ENCODE assay signal across 21 cellular contexts in genomic region chr3:171506743-171507319, GRCh38.
"Had no signal": no experiment of that assay in that cellular context is flagged by ENCODE, and none has a peak within 500 bp of the region (broad histone marks: within the 10 kb centered on the region; RNA-seq: fewer than 3 reads in every experiment).

No MANE protein-coding gene starts in this region.

- H3K4me1 Mint-ChIP-seq: activated naive CD4-positive, alpha-beta T cell treated with anti-CD3 and anti-CD28 coated beads, Interleukin-2, amount 10 ng/mL, durations not matched to agents 7 days and 5 days; immature natural killer cell; naive B cell; neural crest cell; stimulated activated naive CD8-positive, alpha-beta T cell treated with anti-CD3 and anti-CD28 coated beads, Interleukin-15, amount 100 ng/mL, for 72 hours had no signal

- H3K9me3 ChIP-seq: ascending aorta, gastroesophageal sphincter, mucosa of descending colon, right atrium auricular region had no signal

- H3K4me1 ChIP-seq: ascending aorta, gastroesophageal sphincter, right atrium auricular region had no signal

- DNase-seq: activated CD4-positive, alpha-beta T cell treated with anti-CD3 and anti-CD28 coated beads for 48 hours; activated CD4-positive, CD25-positive, alpha-beta regulatory T cell; activated CD8-positive, alpha-beta T cell treated with anti-CD3 and anti-CD28 coated beads, Interleukin-2, amount 10 ng/mL, durations not matched to agents 7 days and 5 days; activated naive CD4-positive, alpha-beta T cell treated with anti-CD3 and anti-CD28 coated beads, Interleukin-2, amount 10 ng/mL, durations not matched to agents 7 days and 5 days; activated naive CD8-positive, alpha-beta T cell treated with anti-CD3 and anti-CD28 coated beads, Interleukin-2, amount 50 U/mL, for 24 hours; activated T-cell treated with anti-CD3 and anti-CD28 coated beads, Interleukin-2, amount 50 U/mL, for 4 hours; dermis blood vessel endothelial cell; effector memory CD4-positive, alpha-beta T cell; immature natural killer cell; mesenchymal stem cell; mucosa of descending colon; naive B cell; stimulated activated naive CD8-positive, alpha-beta T cell treated with anti-CD3 and anti-CD28 coated beads, Interleukin-15, amount 100 ng/mL, for 72 hours; T1000; trophoblast cell had no signal

- H3K27ac ChIP-seq: ascending aorta, gastroesophageal sphincter, right atrium auricular region, skin epidermis had no signal

- H3K27me3 ChIP-seq: ascending aorta, gastroesophageal sphincter, right atrium auricular region had no signal

- H3K36me3 Mint-ChIP-seq: immature natural killer cell, naive B cell had no signal

- H3K27ac Mint-ChIP-seq: activated CD8-positive, alpha-beta T cell treated with anti-CD3 and anti-CD28 coated beads, Interleukin-2, amount 10 ng/mL, durations not matched to agents 7 days and 5 days; activated naive CD4-positive, alpha-beta T cell treated with anti-CD3 and anti-CD28 coated beads, Interleukin-2, amount 10 ng/mL, durations not matched to agents 7 days and 5 days; activated naive CD8-positive, alpha-beta T cell treated with anti-CD3 and anti-CD28 coated beads, Interleukin-2, amount 50 U/mL, for 24 hours; immature natural killer cell; naive B cell; progenitor cell of endocrine pancreas; stimulated activated naive CD8-positive, alpha-beta T cell treated with anti-CD3 and anti-CD28 coated beads, Interleukin-15, amount 100 ng/mL, for 72 hours had no signal

- H3K4me3 Mint-ChIP-seq: activated CD8-positive, alpha-beta T cell treated with anti-CD3 and anti-CD28 coated beads, Interleukin-2, amount 10 ng/mL, durations not matched to agents 7 days and 5 days; activated naive CD4-positive, alpha-beta T cell treated with anti-CD3 and anti-CD28 coated beads, Interleukin-2, amount 10 ng/mL, durations not matched to agents 7 days and 5 days; activated naive CD8-positive, alpha-beta T cell treated with anti-CD3 and anti-CD28 coated beads, Interleukin-2, amount 50 U/mL, for 24 hours; activated T-cell treated with anti-CD3 and anti-CD28 coated beads, Interleukin-2, amount 50 U/mL, for 4 hours; immature natural killer cell; naive B cell; neural crest cell; stimulated activated naive CD8-positive, alpha-beta T cell treated with anti-CD3 and anti-CD28 coated beads, Interleukin-15, amount 100 ng/mL, for 72 hours had no signal

- ATAC-seq: activated CD8-positive, alpha-beta T cell treated with anti-CD3 and anti-CD28 coated beads, Interleukin-2, amount 10 ng/mL, durations not matched to agents 7 days and 5 days; activated naive CD8-positive, alpha-beta T cell treated with anti-CD3 and anti-CD28 coated beads, Interleukin-2, amount 50 U/mL, for 24 hours; activated T-cell treated with anti-CD3 and anti-CD28 coated beads, Interleukin-2, amount 50 U/mL, for 4 hours; gastroesophageal sphincter; mucosa of descending colon; stimulated activated naive CD8-positive, alpha-beta T cell treated with anti-CD3 and anti-CD28 coated beads, Interleukin-15, amount 100 ng/mL, for 72 hours had no signal

- H3K9me3 Mint-ChIP-seq: activated naive CD8-positive, alpha-beta T cell treated with anti-CD3 and anti-CD28 coated beads, Interleukin-2, amount 50 U/mL, for 24 hours had no signal

- H3K4me3 ChIP-seq: ascending aorta, gastroesophageal sphincter, mucosa of descending colon, right atrium auricular region, skin epidermis had no signal

- H3K27me3 Mint-ChIP-seq: activated naive CD4-positive, alpha-beta T cell treated with anti-CD3 and anti-CD28 coated beads, Interleukin-2, amount 10 ng/mL, durations not matched to agents 7 days and 5 days; activated naive CD8-positive, alpha-beta T cell treated with anti-CD3 and anti-CD28 coated beads, Interleukin-2, amount 50 U/mL, for 24 hours; progenitor cell of endocrine pancreas; stimulated activated naive CD8-positive, alpha-beta T cell treated with anti-CD3 and anti-CD28 coated beads, Interleukin-15, amount 100 ng/mL, for 72 hours had no signal

- H3K36me3 ChIP-seq: ascending aorta, gastroesophageal sphincter, right atrium auricular region had no signal
